ENCODE assay signal across 8 cellular contexts in genomic region chr17:47615766-47616424, GRCh38. TPM values are rescaled to one million over a fixed set of nuclear protein-coding genes. Genes with fewer than 3 reads are reported as not detected.
A peak's percentile ranks its signal among the peaks of the same experiment; 100 is the strongest.
DNase-seq lines count a peak whose midpoint lies in the region; ATAC-seq and TF ChIP-seq lines count a peak whose summit lies in the region.

No MANE protein-coding gene starts in this region.

- peak overlapping the region; percentile 9 for H2AK5ac ChIP-seq in mesenchymal stem cell (ENCODE audit: low read length, severe bottlenecking)

- H3K79me1 ChIP-seq in mesenchymal stem cell (replicated peaks; ENCODE audit: low read length, poor library complexity, severe bottlenecking), result peaks cover 11% of the 10 kb centered on the region

- DNase-seq in COR-L47 (lab: John Stamatoyannopoulos, UW) (peak; percentile 40), HEK293T (ENCODE audit: extremely low spot score) (peak; percentile 39), OCI-M1 (lab: John Stamatoyannopoulos, UW) (peak; percentile 78), dermis blood vessel endothelial cell (peak; percentile 74), mesenchymal stem cell (peak; percentile 65)
- no peak for DNase-seq in activated CD8-positive, alpha-beta memory T cell treated with anti-CD3 and anti-CD28 coated beads, Interleukin-2, amount 50 U/mL, for 48 hours

- H4K8ac ChIP-seq in mesenchymal stem cell (ENCODE audit: low read length), result peak overlapping the region; percentile 64

- no peak overlapping the region for H3K27ac ChIP-seq in mesenchymal stem cell (ENCODE audit: low read length, poor library complexity, severe bottlenecking)

- no peak overlapping the region for H3K4me2 ChIP-seq in mesenchymal stem cell (ENCODE audit: low read length, poor library complexity, severe bottlenecking)

- peaks cover 25 to 89% of the 10 kb centered on the region in 2 experiments for H3K36me3 ChIP-seq in mesenchymal stem cell (ENCODE audit: control insufficient read depth in 1 of 2, insufficient read depth in 2 of 2, low read depth in 1 of 2, low read length in 2 of 2)

- no peak overlapping the region for H2BK5ac ChIP-seq in mesenchymal stem cell (ENCODE audit: low read depth, low read length, poor library complexity, severe bottlenecking)

- peaks cover 10% of the 10 kb centered on the region for H3K4me1 ChIP-seq in mesenchymal stem cell (ENCODE audit: control insufficient read depth, insufficient read depth, low read depth, low read length)

- no peak overlapping the region for H3K9ac ChIP-seq in mesenchymal stem cell (ENCODE audit: low read length)

- H2BK12ac ChIP-seq in mesenchymal stem cell (ENCODE audit: low read length in 2 of 2), result no peak overlapping the region

- no peak overlapping the region for H3K23ac ChIP-seq in mesenchymal stem cell (ENCODE audit: low read length in 2 of 2)

- H3K9me3 ChIP-seq in mesenchymal stem cell (ENCODE audit: control insufficient read depth, low read length), result no peaks in the 10 kb centered on the region

- no peak overlapping the region for H3K4me3 ChIP-seq in mesenchymal stem cell (ENCODE audit: insufficient read depth in 1 of 2, low read depth in 1 of 2, low read length in 2 of 2)

- no peak overlapping the region for H3K18ac ChIP-seq in mesenchymal stem cell (ENCODE audit: low read depth in 1 of 2, low read length in 2 of 2)

- no peak overlapping the region for H3K4ac ChIP-seq in mesenchymal stem cell (ENCODE audit: low read depth in 1 of 2, low read length in 2 of 2)

- no peak for ATAC-seq in HG03175 (IDR thresholded peaks at IDR 0.05; ENCODE audit: unreplicated experiment)
- ATAC-seq in HG02938 (IDR thresholded peaks at IDR 0.05; ENCODE audit: unreplicated experiment), result no peak

- H2AFZ ChIP-seq in mesenchymal stem cell (ENCODE audit: low read depth, low read length), result no peak overlapping the region

- POLR2A ChIA-PET in HEK293T (lab: Yijun Ruan, JAX), result interaction anchor here (1.0 kb wide), 1 partner anchor 34 kb away, joined by 3 read pairs; the partner anchor contains the start of gene KPNB1

- 74% methylated on average over 8 of the region's 8 CpGs for WGBS in mesenchymal stem cell

- H2BK120ac ChIP-seq in mesenchymal stem cell (ENCODE audit: low read depth, low read length), result peak overlapping the region; percentile 5

- no peak overlapping the region for H3K14ac ChIP-seq in mesenchymal stem cell (ENCODE audit: low read length in 2 of 2)

- CTCF ChIA-PET in HEK293T (lab: Yijun Ruan, JAX), result interaction anchor here (0.6 to 1.0 kb wide), 7 partner anchors 10 to 192 kb away, joined by 3 to 5 read pairs (median 4); no protein-coding TSS in a partner anchor

- no peaks in the 10 kb centered on the region for H3K27me3 ChIP-seq in mesenchymal stem cell (ENCODE audit: control insufficient read depth in 1 of 2, insufficient read depth in 1 of 2, low read length in 2 of 2)

- no peak overlapping the region for H4K91ac ChIP-seq in mesenchymal stem cell (ENCODE audit: low read length)

- H2BK15ac ChIP-seq in mesenchymal stem cell (ENCODE audit: low read depth, poor library complexity, severe bottlenecking), result no peak overlapping the region

TF ChIP-seq in HEK293T, 16 proteins besides CTCF, POLR2A, EP300 and RAD21:
- no peak for TF ChIP-seq ZNF384 (IDR thresholded peaks at IDR 0.05)

RNA-seq across cellular contexts. Expression of gene KPNB1, which starts 33.8 kb away (rescaled TPM):
- total RNA-seq in dermis blood vessel endothelial cell, result 394 and 596 TPM in 2 replicates
- 228 TPM for polyA plus RNA-seq in mesenchymal stem cell (2013, experiment 1 of 2)
- 191 TPM for polyA plus RNA-seq in mesenchymal stem cell (2013, experiment 2 of 2)
